In the genomic region with DNA sequence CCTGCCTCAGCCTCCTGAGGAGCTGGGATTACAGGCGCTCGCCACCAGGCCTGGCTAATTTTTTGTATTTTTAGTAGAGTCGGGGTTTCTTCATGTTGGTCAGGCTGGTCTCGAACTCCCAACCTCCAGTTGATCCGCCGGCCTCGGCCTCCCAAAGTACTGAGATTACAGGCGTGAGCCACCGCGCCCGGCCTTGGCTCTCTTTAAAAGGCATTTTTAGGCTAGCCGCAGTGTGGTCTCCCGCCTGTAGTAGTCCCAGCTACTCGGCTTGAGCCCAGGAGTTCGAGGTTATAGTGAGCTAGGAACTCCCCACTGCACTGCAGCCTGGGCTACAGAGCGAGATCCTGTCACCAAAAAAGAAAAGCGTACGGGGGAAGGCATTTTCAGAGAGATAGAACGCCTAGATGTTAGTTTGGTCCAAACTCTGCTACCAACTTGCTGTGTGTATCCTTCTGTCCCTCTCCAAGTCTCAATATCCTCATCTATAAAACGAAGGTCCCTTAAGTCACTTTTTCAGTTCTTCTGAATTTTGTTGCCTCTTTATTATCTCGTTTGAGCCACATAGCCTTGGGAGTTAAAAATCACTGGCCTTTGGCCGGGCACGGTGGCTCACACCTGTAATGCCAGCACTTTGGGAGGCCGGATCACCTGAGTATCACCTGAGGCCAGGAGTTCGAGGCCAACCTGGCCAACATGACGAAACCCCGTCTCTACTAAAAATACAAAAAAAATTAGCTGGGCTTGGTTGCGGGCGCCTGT, we compare ENCODE assay signal across 1 cellular context.
TF ChIP-seq lines count a peak whose summit lies in the region.

No MANE protein-coding gene starts in this region.

TF ChIP-seq in K562, 482 proteins besides CTCF, POLR2A, EP300 and RAD21 (continued from another document and continues in another):
- TF ChIP-seq PREB (CRISPR knock-in tag; IDR thresholded peaks at IDR 0.05) (no peak), ZNF639 (CRISPR knock-in tag; conservative IDR thresholded peaks at IDR 0.05 in 1 of 2, IDR thresholded peaks at IDR 0.05 in 1 of 2) (no peak), SOX6 (IDR thresholded peaks at IDR 0.05) (no peak), ZNF699 (CRISPR knock-in tag; IDR thresholded peaks at IDR 0.05; ENCODE audit: insufficient replicate concordance) (no peak), SMAD4 (CRISPR knock-in tag; conservative IDR thresholded peaks at IDR 0.05) (no peak), U2AF1 (optimal IDR thresholded peaks at IDR 0.05; ENCODE audit: low read depth, low read length) (no peak), EHMT2 (IDR thresholded peaks at IDR 0.05) (no peak), ZNF785 (CRISPR knock-in tag; IDR thresholded peaks at IDR 0.05) (no peak), KLF1 (tag; IDR thresholded peaks at IDR 0.05) (no peak), HDAC8 (tag; IDR thresholded peaks at IDR 0.05) (no peak), PCBP2 (IDR thresholded peaks at IDR 0.05; ENCODE audit: low read depth, low read length, poor library complexity, severe bottlenecking) (no peak), MTA2 (IDR thresholded peaks at IDR 0.05; ENCODE audit: low read depth) (no peak; the same call in 1 of the 2 replicates), SP2 (IDR thresholded peaks at IDR 0.05; ENCODE audit: extremely low read depth, low read depth, low read length, poor library complexity, severe bottlenecking) (no peak), HDAC2 (IDR thresholded peaks at IDR 0.05) (no peak), POLR2G (IDR thresholded peaks at IDR 0.05; ENCODE audit: low read depth, low read length) (no peak), JUNB (CRISPR knock-in tag; conservative IDR thresholded peaks at IDR 0.05) (no peak), SREBF2 (CRISPR knock-in tag; IDR thresholded peaks at IDR 0.05) (no peak), ILK (tag; IDR thresholded peaks at IDR 0.05; ENCODE audit: borderline replicate concordance, low read depth) (no peak), PRMT5 (CRISPR knock-in tag; IDR thresholded peaks at IDR 0.05) (no peak), ZBTB7A (IDR thresholded peaks at IDR 0.05; ENCODE audit: borderline replicate concordance, control insufficient read depth, low read depth, low read length) (no peak), TRIM24 (IDR thresholded peaks at IDR 0.05) (no peak), POLR2AphosphoS2 (IDR thresholded peaks at IDR 0.05; ENCODE audit: low read length) (no peak), TEAD2 (tag; IDR thresholded peaks at IDR 0.05) (no peak), ETS2 (tag; IDR thresholded peaks at IDR 0.05; ENCODE audit: borderline replicate concordance, poor library complexity, severe bottlenecking) (no peak), ZC3H8 (IDR thresholded peaks at IDR 0.05) (no peak), SETDB1 (IDR thresholded peaks at IDR 0.05; ENCODE audit: low read length) (no peak), ZNF263 (CRISPR knock-in tag; IDR thresholded peaks at IDR 0.05; ENCODE audit: borderline replicate concordance) (peak; percentile 52; the same call in 1 of the 2 replicates), ZNF764 (CRISPR knock-in tag; IDR thresholded peaks at IDR 0.05; ENCODE audit: low read depth) (0 out of 2 replicates have a peak, but pooled peaks have one; percentile 63), ZNF551 (CRISPR knock-in tag; IDR thresholded peaks at IDR 0.05) (no peak), EZH2 (IDR thresholded peaks at IDR 0.05; ENCODE audit: borderline replicate concordance, low read depth, low read length) (no peak), XRCC5 (IDR thresholded peaks at IDR 0.05; ENCODE audit: low read depth, low read length) (no peak), ZZZ3 (IDR thresholded peaks at IDR 0.05) (no peak), RBM34 (IDR thresholded peaks at IDR 0.05; ENCODE audit: borderline replicate concordance, insufficient read depth, low read length) (no peak), ARID1B (IDR thresholded peaks at IDR 0.05) (0 out of 2 replicates have a peak, but pooled peaks have one; percentile 8), RBM22 (IDR thresholded peaks at IDR 0.05; ENCODE audit: low read depth, low read length, poor library complexity, severe bottlenecking) (no peak), E2F8 (IDR thresholded peaks at IDR 0.05; ENCODE audit: low read depth, partially characterized antibody) (no peak), ZNF224 (CRISPR knock-in tag; IDR thresholded peaks at IDR 0.05) (no peak), NFATC3 (IDR thresholded peaks at IDR 0.05) (no peak), TFAP4 (CRISPR knock-in tag; IDR thresholded peaks at IDR 0.05; ENCODE audit: borderline replicate concordance) (no peak), RBM15 (IDR thresholded peaks at IDR 0.05; ENCODE audit: insufficient read depth, low read length) (no peak), KAT2B (IDR thresholded peaks at IDR 0.05; ENCODE audit: low read depth, low read length) (no peak), NR2C2 (CRISPR knock-in tag; IDR thresholded peaks at IDR 0.05) (no peak), NR2C2 (tag; IDR thresholded peaks at IDR 0.05) (no peak), U2AF2 (optimal IDR thresholded peaks at IDR 0.05; ENCODE audit: low read depth, low read length) (no peak), ETV6 (IDR thresholded peaks at IDR 0.05; ENCODE audit: borderline replicate concordance in 1 of 2, low read depth in 2 of 2, low read length in 1 of 2) (no peak), ETV6 (CRISPR knock-in tag; IDR thresholded peaks at IDR 0.05; ENCODE audit: borderline replicate concordance) (0 out of 2 replicates have a peak, but pooled peaks have one; percentile 30), BCLAF1 (IDR thresholded peaks at IDR 0.05; ENCODE audit: borderline replicate concordance in 1 of 2, control insufficient read depth in 1 of 2, low read depth in 2 of 2, low read length in 1 of 2) (no peak), RFX1 (IDR thresholded peaks at IDR 0.05) (no peak), BHLHE40 (IDR thresholded peaks at IDR 0.05; ENCODE audit: low read length) (no peak), HIVEP1 (CRISPR knock-in tag; IDR thresholded peaks at IDR 0.05) (no peak)
- TF ChIP-seq, protein P1, sequence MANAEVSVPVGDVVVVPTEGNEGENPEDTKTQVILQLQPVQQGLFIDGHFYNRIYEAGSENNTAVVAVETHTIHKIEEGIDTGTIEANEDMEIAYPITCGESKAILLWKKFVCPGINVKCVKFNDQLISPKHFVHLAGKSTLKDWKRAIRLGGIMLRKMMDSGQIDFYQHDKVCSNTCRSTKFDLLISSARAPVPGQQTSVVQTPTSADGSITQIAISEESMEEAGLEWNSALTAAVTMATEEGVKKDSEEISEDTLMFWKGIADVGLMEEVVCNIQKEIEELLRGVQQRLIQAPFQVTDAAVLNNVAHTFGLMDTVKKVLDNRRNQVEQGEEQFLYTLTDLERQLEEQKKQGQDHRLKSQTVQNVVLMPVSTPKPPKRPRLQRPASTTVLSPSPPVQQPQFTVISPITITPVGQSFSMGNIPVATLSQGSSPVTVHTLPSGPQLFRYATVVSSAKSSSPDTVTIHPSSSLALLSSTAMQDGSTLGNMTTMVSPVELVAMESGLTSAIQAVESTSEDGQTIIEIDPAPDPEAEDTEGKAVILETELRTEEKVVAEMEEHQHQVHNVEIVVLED (CRISPR knock-in tag; IDR thresholded peaks at IDR 0.05): no peak
- TF ChIP-seq, protein P2, sequence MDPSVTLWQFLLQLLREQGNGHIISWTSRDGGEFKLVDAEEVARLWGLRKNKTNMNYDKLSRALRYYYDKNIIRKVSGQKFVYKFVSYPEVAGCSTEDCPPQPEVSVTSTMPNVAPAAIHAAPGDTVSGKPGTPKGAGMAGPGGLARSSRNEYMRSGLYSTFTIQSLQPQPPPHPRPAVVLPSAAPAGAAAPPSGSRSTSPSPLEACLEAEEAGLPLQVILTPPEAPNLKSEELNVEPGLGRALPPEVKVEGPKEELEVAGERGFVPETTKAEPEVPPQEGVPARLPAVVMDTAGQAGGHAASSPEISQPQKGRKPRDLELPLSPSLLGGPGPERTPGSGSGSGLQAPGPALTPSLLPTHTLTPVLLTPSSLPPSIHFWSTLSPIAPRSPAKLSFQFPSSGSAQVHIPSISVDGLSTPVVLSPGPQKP (CRISPR knock-in tag; IDR thresholded peaks at IDR 0.05): no peak
- TF ChIP-seq, protein P3, sequence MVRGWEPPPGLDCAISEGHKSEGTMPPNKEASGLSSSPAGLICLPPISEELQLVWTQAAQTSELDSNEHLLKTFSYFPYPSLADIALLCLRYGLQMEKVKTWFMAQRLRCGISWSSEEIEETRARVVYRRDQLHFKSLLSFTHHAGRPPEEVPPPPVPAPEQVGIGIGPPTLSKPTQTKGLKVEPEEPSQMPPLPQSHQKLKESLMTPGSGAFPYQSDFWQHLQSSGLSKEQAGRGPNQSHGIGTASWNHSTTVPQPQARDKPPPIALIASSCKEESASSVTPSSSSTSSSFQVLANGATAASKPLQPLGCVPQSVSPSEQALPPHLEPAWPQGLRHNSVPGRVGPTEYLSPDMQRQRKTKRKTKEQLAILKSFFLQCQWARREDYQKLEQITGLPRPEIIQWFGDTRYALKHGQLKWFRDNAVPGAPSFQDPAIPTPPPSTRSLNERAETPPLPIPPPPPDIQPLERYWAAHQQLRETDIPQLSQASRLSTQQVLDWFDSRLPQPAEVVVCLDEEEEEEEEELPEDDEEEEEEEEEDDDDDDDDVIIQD (CRISPR knock-in tag; IDR thresholded peaks at IDR 0.05): no peak
- TF ChIP-seq, protein P4, sequence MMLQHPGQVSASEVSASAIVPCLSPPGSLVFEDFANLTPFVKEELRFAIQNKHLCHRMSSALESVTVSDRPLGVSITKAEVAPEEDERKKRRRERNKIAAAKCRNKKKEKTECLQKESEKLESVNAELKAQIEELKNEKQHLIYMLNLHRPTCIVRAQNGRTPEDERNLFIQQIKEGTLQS (IDR thresholded peaks at IDR 0.05): no peak
- TF ChIP-seq, protein P4 (CRISPR knock-in tag; conservative IDR thresholded peaks at IDR 0.05): no peak
